ENCODE assay signal across 35 cellular contexts in the genomic region with DNA sequence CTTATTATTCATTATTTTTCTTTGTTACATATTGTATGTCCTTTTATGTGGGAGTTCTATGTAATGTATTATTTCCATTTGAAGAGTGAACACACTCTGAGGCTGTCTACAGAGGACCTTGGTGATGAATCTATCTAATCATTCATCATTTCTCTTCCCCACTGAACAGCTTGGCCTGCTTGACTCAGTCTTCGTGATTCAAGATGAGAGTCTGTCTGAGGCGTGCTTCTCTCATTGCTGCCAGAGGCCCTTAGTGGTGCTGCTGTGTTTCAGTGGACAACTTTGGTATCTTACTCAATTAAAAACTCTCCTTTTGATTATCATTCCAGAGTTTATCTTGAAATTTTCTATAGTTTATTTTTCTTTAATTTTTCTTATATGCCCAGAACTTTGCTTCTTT.
"Had no signal": no experiment of that assay in that cellular context is flagged by ENCODE, and none has a peak within 500 bp of the region (broad histone marks: within the 10 kb centered on the region; RNA-seq: fewer than 3 reads in every experiment).

No MANE protein-coding gene starts in this region.

- FAIRE-seq: colon, frontal cortex had no signal

- H3K36me3 ChIP-seq: adrenal gland, esophagus muscularis mucosa, heart left ventricle had no signal

- H3K27me3 ChIP-seq: adrenal gland, body of pancreas, esophagus muscularis mucosa, heart left ventricle had no signal

- H3K9me3 ChIP-seq: adrenal gland, body of pancreas, esophagus muscularis mucosa, heart left ventricle had no signal

- H3K4me1 Mint-ChIP-seq: activated CD8-positive, alpha-beta memory T cell treated with anti-CD3 and anti-CD28 coated beads, Interleukin-2, amount 10 ng/mL, durations not matched to agents 7 days and 5 days; activated naive CD4-positive, alpha-beta T cell treated with anti-CD3 and anti-CD28 coated beads, Interleukin-2, amount 50 U/mL, for 24 hours; activated naive CD8-positive, alpha-beta T cell treated with anti-CD3 and anti-CD28 coated beads for 36 hours; activated naive CD8-positive, alpha-beta T cell treated with anti-CD3 and anti-CD28 coated beads, Interleukin-2, amount 50 U/mL, for 24 hours; WTC11 had no signal

- H3K4me1 ChIP-seq: adrenal gland, body of pancreas, esophagus muscularis mucosa, heart left ventricle had no signal

- ATAC-seq: activated CD8-positive, alpha-beta memory T cell treated with anti-CD3 and anti-CD28 coated beads, Interleukin-2, amount 10 ng/mL, durations not matched to agents 7 days and 5 days; activated CD8-positive, alpha-beta T cell treated with anti-CD3 and anti-CD28 coated beads, Interleukin-2, amount 10 ng/mL, durations not matched to agents 7 days and 5 days; activated naive CD8-positive, alpha-beta T cell treated with anti-CD3 and anti-CD28 coated beads, Interleukin-2, amount 50 U/mL, for 24 hours; body of pancreas; effector memory CD8-positive, alpha-beta T cell; heart left ventricle; WTC11 had no signal

- H3K27ac ChIP-seq: adrenal gland, body of pancreas, esophagus muscularis mucosa, heart left ventricle, VCaP had no signal

- DNase-seq: activated CD4-positive, alpha-beta memory T cell treated with anti-CD3 and anti-CD28 coated beads for 36 hours; activated CD4-positive, alpha-beta T cell treated with anti-CD3 and anti-CD28 coated beads for 1 hour; activated CD4-positive, alpha-beta T cell treated with anti-CD3 and anti-CD28 coated beads for 48 hours; activated CD4-positive, alpha-beta T cell treated with anti-CD3 and anti-CD28 coated beads, Interleukin-2, amount 50 U/mL, for 1 hour; activated CD8-positive, alpha-beta memory T cell treated with anti-CD3 and anti-CD28 coated beads, Interleukin-2, amount 10 ng/mL, durations not matched to agents 7 days and 5 days; activated CD8-positive, alpha-beta memory T cell treated with anti-CD3 and anti-CD28 coated beads, Interleukin-2, amount 50 U/mL, for 4 hours; activated CD8-positive, alpha-beta T cell treated with anti-CD3 and anti-CD28 coated beads, Interleukin-2, amount 10 ng/mL, durations not matched to agents 7 days and 5 days; activated effector memory CD4-positive, alpha-beta T cell treated with anti-CD3 and anti-CD28 coated beads, Interleukin-2, amount 50 U/mL, for 16 hours; activated naive CD4-positive, alpha-beta T cell treated with anti-CD3 and anti-CD28 coated beads for 36 hours; activated naive CD8-positive, alpha-beta T cell treated with anti-CD3 and anti-CD28 coated beads for 36 hours; activated naive CD8-positive, alpha-beta T cell treated with anti-CD3 and anti-CD28 coated beads, Interleukin-2, amount 50 U/mL, for 24 hours; activated T-cell treated with anti-CD3 and anti-CD28 coated beads, Interleukin-2, amount 50 U/mL, for 1 hour; activated T-cell treated with anti-CD3 and anti-CD28 coated beads, Interleukin-2, amount 50 U/mL, for 48 hours; adrenal gland; amygdala; aorta; body of pancreas; caudate nucleus; cortex of kidney; dermis blood vessel endothelial cell; effector CD4-positive, alpha-beta T cell; effector memory CD8-positive, alpha-beta T cell; erythroblast; glutamatergic neuron; heart left ventricle; hypothalamus; T-helper 2 cell had no signal

- H3K4me3 Mint-ChIP-seq: activated CD4-positive, alpha-beta memory T cell treated with anti-CD3 and anti-CD28 coated beads for 36 hours; activated CD8-positive, alpha-beta memory T cell treated with anti-CD3 and anti-CD28 coated beads, Interleukin-2, amount 10 ng/mL, durations not matched to agents 7 days and 5 days; activated CD8-positive, alpha-beta T cell treated with anti-CD3 and anti-CD28 coated beads, Interleukin-2, amount 10 ng/mL, durations not matched to agents 7 days and 5 days; activated naive CD4-positive, alpha-beta T cell treated with anti-CD3 and anti-CD28 coated beads for 36 hours; activated naive CD4-positive, alpha-beta T cell treated with anti-CD3 and anti-CD28 coated beads, Interleukin-2, amount 50 U/mL, for 24 hours; activated naive CD8-positive, alpha-beta T cell treated with anti-CD3 and anti-CD28 coated beads for 36 hours; activated naive CD8-positive, alpha-beta T cell treated with anti-CD3 and anti-CD28 coated beads, Interleukin-2, amount 50 U/mL, for 24 hours; activated T-helper 1 cell treated with anti-CD3 and anti-CD28 coated beads, Interleukin-12 subunit alpha, Interleukin-12 subunit beta, Interleukin-2, Interleukin-4 antibody, amounts not matched to agents 30 ng/mL and 10 ng/mL and 1 ng/mL, durations not matched to agents 14 hours and 24 hours and 36 hours; effector memory CD8-positive, alpha-beta T cell; WTC11 had no signal

- H3K9me3 Mint-ChIP-seq: activated CD4-positive, alpha-beta memory T cell treated with anti-CD3 and anti-CD28 coated beads for 36 hours; activated naive CD4-positive, alpha-beta T cell treated with anti-CD3 and anti-CD28 coated beads for 36 hours; activated naive CD4-positive, alpha-beta T cell treated with anti-CD3 and anti-CD28 coated beads, Interleukin-2, amount 50 U/mL, for 24 hours; activated naive CD8-positive, alpha-beta T cell treated with anti-CD3 and anti-CD28 coated beads for 36 hours; activated naive CD8-positive, alpha-beta T cell treated with anti-CD3 and anti-CD28 coated beads, Interleukin-2, amount 50 U/mL, for 24 hours; activated T-helper 1 cell treated with anti-CD3 and anti-CD28 coated beads, Interleukin-12 subunit alpha, Interleukin-12 subunit beta, Interleukin-2, Interleukin-4 antibody, amounts not matched to agents 30 ng/mL and 10 ng/mL and 1 ng/mL, durations not matched to agents 14 hours and 24 hours and 36 hours; activated T-helper 2 cell treated with anti-CD3 and anti-CD28 coated beads, Interferon-gamma antibody, Interleukin-2, Interleukin-4, amounts not matched to agents 10 μg/mL and 5 μg/mL and 100 μg/mL, durations not matched to agents 14 hours and 24 hours and 36 hours; effector memory CD8-positive, alpha-beta T cell; WTC11 had no signal

- H3K36me3 Mint-ChIP-seq: activated CD4-positive, alpha-beta memory T cell treated with anti-CD3 and anti-CD28 coated beads for 36 hours; activated CD8-positive, alpha-beta memory T cell treated with anti-CD3 and anti-CD28 coated beads, Interleukin-2, amount 10 ng/mL, durations not matched to agents 7 days and 5 days; activated naive CD4-positive, alpha-beta T cell treated with anti-CD3 and anti-CD28 coated beads, Interleukin-2, amount 50 U/mL, for 24 hours; activated naive CD8-positive, alpha-beta T cell treated with anti-CD3 and anti-CD28 coated beads for 36 hours; WTC11 had no signal

- H3K27ac Mint-ChIP-seq: activated CD4-positive, alpha-beta memory T cell treated with anti-CD3 and anti-CD28 coated beads for 36 hours; activated CD8-positive, alpha-beta memory T cell treated with anti-CD3 and anti-CD28 coated beads, Interleukin-2, amount 10 ng/mL, durations not matched to agents 7 days and 5 days; activated CD8-positive, alpha-beta T cell treated with anti-CD3 and anti-CD28 coated beads, Interleukin-2, amount 10 ng/mL, durations not matched to agents 7 days and 5 days; activated naive CD4-positive, alpha-beta T cell treated with anti-CD3 and anti-CD28 coated beads for 36 hours; activated naive CD4-positive, alpha-beta T cell treated with anti-CD3 and anti-CD28 coated beads, Interleukin-2, amount 50 U/mL, for 24 hours; activated naive CD8-positive, alpha-beta T cell treated with anti-CD3 and anti-CD28 coated beads for 36 hours; activated naive CD8-positive, alpha-beta T cell treated with anti-CD3 and anti-CD28 coated beads, Interleukin-2, amount 50 U/mL, for 24 hours; activated T-helper 1 cell treated with anti-CD3 and anti-CD28 coated beads, Interleukin-12 subunit alpha, Interleukin-12 subunit beta, Interleukin-2, Interleukin-4 antibody, amounts not matched to agents 30 ng/mL and 10 ng/mL and 1 ng/mL, durations not matched to agents 14 hours and 24 hours and 36 hours; activated T-helper 2 cell treated with anti-CD3 and anti-CD28 coated beads, Interferon-gamma antibody, Interleukin-2, Interleukin-4, amounts not matched to agents 10 μg/mL and 5 μg/mL and 100 μg/mL, durations not matched to agents 14 hours and 24 hours and 36 hours; effector memory CD8-positive, alpha-beta T cell; WTC11 had no signal

- H3K4me3 ChIP-seq: adrenal gland, body of pancreas, esophagus muscularis mucosa, heart left ventricle had no signal
